Comparison of ENCODE assay signal across 8 cellular contexts in the genomic region with DNA sequence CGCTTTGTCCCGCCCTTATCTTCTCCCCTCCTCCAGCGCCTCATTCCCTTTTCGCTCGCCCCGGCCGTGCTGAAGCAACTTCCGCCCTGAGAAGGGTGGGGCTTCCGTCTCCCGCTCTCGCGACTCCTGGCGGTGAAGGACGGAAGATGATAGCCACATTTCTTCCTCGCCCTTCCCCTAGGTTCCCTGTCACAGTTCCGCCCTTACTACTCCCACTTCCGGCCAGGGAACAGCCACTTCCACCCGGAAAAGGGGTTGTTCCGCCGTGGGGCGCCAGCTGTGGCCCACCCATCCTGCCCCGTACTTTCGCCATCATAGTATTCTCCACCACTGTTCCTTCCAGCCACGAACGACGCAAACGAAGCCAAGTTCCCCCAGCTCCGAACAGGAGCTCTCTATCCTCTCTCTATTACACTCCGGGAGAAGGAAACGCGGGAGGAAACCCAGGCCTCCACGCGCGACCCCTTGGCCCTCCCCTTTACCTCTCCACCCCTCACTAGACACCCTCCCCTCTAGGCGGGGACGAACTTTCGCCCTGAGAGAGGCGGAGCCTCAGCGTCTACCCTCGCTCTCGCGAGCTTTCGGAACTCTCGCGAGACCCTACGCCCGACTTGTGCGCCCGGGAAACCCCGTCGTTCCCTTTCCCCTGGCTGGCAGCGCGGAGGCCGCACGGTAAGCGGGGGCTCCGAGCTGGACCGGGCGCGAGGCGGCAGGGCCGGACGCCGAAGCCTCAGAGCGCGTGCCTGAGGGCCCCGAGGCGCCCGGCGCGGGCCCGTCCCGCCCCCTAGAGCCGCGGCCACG. TPM values are rescaled to one million over a fixed set of nuclear protein-coding genes. Genes with fewer than 3 reads are reported as not detected.
A peak's percentile ranks its signal among the peaks of the same experiment; 100 is the strongest.
DNase-seq lines count a peak whose midpoint lies in the region; ATAC-seq and TF ChIP-seq lines count a peak whose summit lies in the region.

Gene RPS19, plus strand, starts transcription at position 638 of the 801 bp plus-strand sequence. CDS start 520 bp downstream, outside the sequence.

- H3K9me3 Mint-ChIP-seq in activated naive CD4-positive, alpha-beta T cell treated with anti-CD3 and anti-CD28 coated beads, Interleukin-2, amount 50 U/mL, for 72 hours = no peaks in the 10 kb centered on the region

- peak within 1 kb of the TSS; percentile 95 to 100 for H3K27ac Mint-ChIP-seq in activated naive CD4-positive, alpha-beta T cell treated with anti-CD3 and anti-CD28 coated beads, Interleukin-2, amount 50 U/mL, for 72 hours

- ATAC-seq in HG02623 (IDR thresholded peaks at IDR 0.05; ENCODE audit: unreplicated experiment) = peak; percentile 71
- ATAC-seq in activated naive CD4-positive, alpha-beta T cell treated with anti-CD3 and anti-CD28 coated beads, Interleukin-2, amount 50 U/mL, for 72 hours = peak; percentile 87 to 90

- TF ChIP-seq CTCF in GM12864 (IDR thresholded peaks at IDR 0.05; ENCODE audit: low read depth, low read length, missing control alignments) = peak; percentile 68

- H3K27ac ChIP-seq in temporal lobe (ENCODE audit: low read depth, low read length) = peak within 1 kb of the TSS; percentile 98

- peak; percentile 95 for DNase-seq in GM12864 (ENCODE audit: low read depth)
- peak; percentile 95 for DNase-seq in NCI-H1092 treated with DMSO at 0.1 percent for 48 hours (lab: John Stamatoyannopoulos, UW)
- DNase-seq in SKM-1 (lab: John Stamatoyannopoulos, UW; ENCODE audit: unreplicated experiment) = peak; percentile 79
- peak; percentile 98 for DNase-seq in activated naive CD4-positive, alpha-beta T cell treated with anti-CD3 and anti-CD28 coated beads, Interleukin-2, amount 50 U/mL, for 72 hours (ENCODE audit: low spot score in 2 of 2)
- peak; percentile 100 for DNase-seq in globus pallidus (ENCODE audit: low spot score)
- DNase-seq in occipital lobe (lab: John Stamatoyannopoulos, UW) = peak; percentile 98

- peaks cover 43% of the 10 kb centered on the region in 2 donors for H3K36me3 Mint-ChIP-seq in activated naive CD4-positive, alpha-beta T cell treated with anti-CD3 and anti-CD28 coated beads, Interleukin-2, amount 50 U/mL, for 72 hours

- peak within 1 kb of the TSS; percentile 68 for H3K4me3 ChIP-seq in GM12864 (ENCODE audit: low read depth, low read length)

RNA-seq across cellular contexts. Expression of gene RPS19, which starts in this region (rescaled TPM):
- total RNA-seq in activated naive CD4-positive, alpha-beta T cell treated with anti-CD3 and anti-CD28 coated beads, Interleukin-2, amount 50 U/mL, for 72 hours = 1,000 to 10,000 TPM; 3,521 to 4,779 TPM
- total RNA-seq in occipital lobe = 405 TPM
- total RNA-seq in temporal lobe = 776 TPM

Comparison
In these comparisons a context has a peak if more than half of its experiments do, and no peak if none do; other contexts are left out.
1. Peak in every context shown above with its lines: DNase-seq, ATAC-seq, H3K4me3 ChIP-seq and H3K27ac ChIP-seq.